10 cellular contexts compared by ENCODE assay signal in the genomic region with DNA sequence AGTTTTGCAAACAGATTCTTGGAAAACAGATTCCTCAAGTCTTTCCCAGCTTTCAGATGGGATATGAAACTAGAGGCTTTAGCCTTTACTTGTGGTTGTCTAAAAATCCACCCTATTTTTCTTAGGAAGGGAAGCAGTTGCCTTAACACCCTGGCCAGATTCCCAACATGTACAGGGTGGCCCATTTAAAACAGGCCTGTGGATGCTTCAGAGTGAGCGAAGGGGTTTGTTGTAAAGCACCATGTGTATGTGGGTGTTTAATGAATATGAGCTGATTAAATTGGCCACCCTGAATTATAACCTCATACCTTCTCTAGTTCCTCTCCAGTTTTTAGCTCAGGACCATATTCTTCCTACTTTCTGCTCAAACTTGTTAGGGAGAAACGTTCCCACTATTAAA.
DNase-seq lines count a peak whose midpoint lies in the region; ATAC-seq, FAIRE-seq and TF ChIP-seq lines count a peak whose summit lies in the region.
"Had no signal": no experiment of that assay in that cellular context is flagged by ENCODE, and none has a peak within 500 bp of the region (broad histone marks: within the 10 kb centered on the region; RNA-seq: fewer than 3 reads in every experiment).

No MANE protein-coding gene starts in this region.

- no peak for TF ChIP-seq CTCF in hepatocyte (IDR thresholded peaks at IDR 0.05; ENCODE audit: poor library complexity)

- no peak overlapping the region for H3K4me3 Mint-ChIP-seq in activated naive CD8-positive, alpha-beta T cell treated with anti-CD3 and anti-CD28 coated beads, Interleukin-2, amount 50 U/mL, for 24 hours

- DNase-seq in activated naive CD8-positive, alpha-beta T cell treated with anti-CD3 and anti-CD28 coated beads, Interleukin-2, amount 50 U/mL, for 24 hours, result no peak
- no peak for DNase-seq in hepatocyte (ENCODE audit: low spot score)
- no peak for DNase-seq in sciatic nerve (ENCODE audit: low spot score)
- DNase-seq in RCC 7860 (ENCODE audit: low spot score), result no peak
- DNase-seq in GOT3 (lab: John Stamatoyannopoulos, UW), result no peak
- DNase-seq: activated CD4-positive, alpha-beta T cell treated with anti-CD3 and anti-CD28 coated beads for 1 hour had no signal

- intact Hi-C loops in sciatic nerve (cut with DNase I), result no loop called here

- H2AFZ ChIP-seq in hepatocyte, result no peak overlapping the region

- H3K9me2 ChIP-seq in hepatocyte (replicated peaks; ENCODE audit: insufficient read depth), result no peaks in the 10 kb centered on the region

- peak overlapping the region in 9 of 11 experiments; percentile 23 to 77 (median 59); a peak in 15 of 22 replicates for H3K9ac ChIP-seq in BLaER1 treated with 17β-estradiol and CSF1 and Interleukin-3, amounts not matched to agents 10 nM and 100 nM

- H3K4me1 Mint-ChIP-seq in activated naive CD8-positive, alpha-beta T cell treated with anti-CD3 and anti-CD28 coated beads, Interleukin-2, amount 50 U/mL, for 24 hours, result peaks cover 65% of the 10 kb centered on the region

- H4K20me1 ChIP-seq in BLaER1 treated with 17β-estradiol and CSF1 and Interleukin-3, amounts not matched to agents 10 nM and 100 nM, result no peaks in the 10 kb centered on the region
- H4K20me1 ChIP-seq in hepatocyte (ENCODE audit: insufficient read depth, poor library complexity, severe bottlenecking), result no peaks in the 10 kb centered on the region

- no peak for FAIRE-seq in RCC 7860 (lab: Jason Lieb, UNC)

- no peaks in the 10 kb centered on the region for H3K79me2 ChIP-seq in hepatocyte

- 71% methylated on average over 2 of the region's 2 CpGs for WGBS in hepatocyte (ENCODE audit: low lambda C conversion rate, missing lambda C conversion rate)

- H3K4me1 ChIP-seq in BLaER1 treated with 17β-estradiol and CSF1 and Interleukin-3, amounts not matched to agents 10 nM and 100 nM, result peaks cover 36 to 88% (median 52%) of the 10 kb centered on the region in 10 experiments
- H3K4me1 ChIP-seq in hepatocyte (ENCODE audit: insufficient read depth), result peaks cover 6% of the 10 kb centered on the region

- H3K4me3 ChIP-seq in BLaER1 treated with 17β-estradiol and CSF1 and Interleukin-3, amounts not matched to agents 10 nM and 100 nM, result no peak overlapping the region
- no peak overlapping the region for H3K4me3 ChIP-seq in hepatocyte

- H3K36me3 Mint-ChIP-seq in activated naive CD8-positive, alpha-beta T cell treated with anti-CD3 and anti-CD28 coated beads, Interleukin-2, amount 50 U/mL, for 24 hours (ENCODE audit: low read depth), result no peaks in the 10 kb centered on the region

- H3K27me3 ChIP-seq in BLaER1 treated with 17β-estradiol and CSF1 and Interleukin-3, amounts not matched to agents 10 nM and 100 nM, result no peaks in the 10 kb centered on the region
- H3K27me3 ChIP-seq in hepatocyte, result no peaks in the 10 kb centered on the region

- peak overlapping the region; percentile 47 for H3K27ac Mint-ChIP-seq in activated naive CD8-positive, alpha-beta T cell treated with anti-CD3 and anti-CD28 coated beads, Interleukin-2, amount 50 U/mL, for 24 hours

- H3K27ac ChIP-seq in BLaER1 treated with 17β-estradiol and CSF1 and Interleukin-3, amounts not matched to agents 10 nM and 100 nM, result peak overlapping the region; percentile 57 to 93 (median 75)
- H3K27ac ChIP-seq in hepatocyte, result peak overlapping the region; percentile 79
- H3K27ac ChIP-seq: RWPE1 had no signal

- no peaks in the 10 kb centered on the region for H3K9me3 Mint-ChIP-seq in activated naive CD8-positive, alpha-beta T cell treated with anti-CD3 and anti-CD28 coated beads, Interleukin-2, amount 50 U/mL, for 24 hours

- peaks cover 6 to 18% (median 13%) of the 10 kb centered on the region in 11 experiments; a peak in 16 of 22 replicates for H3K9me3 ChIP-seq in BLaER1 treated with 17β-estradiol and CSF1 and Interleukin-3, amounts not matched to agents 10 nM and 100 nM (replicated peaks in 1 of 11)
- no peaks in the 10 kb centered on the region for H3K9me3 ChIP-seq in hepatocyte (ENCODE audit: low read depth)

- no peaks in the 10 kb centered on the region for H3K36me3 ChIP-seq in BLaER1 treated with 17β-estradiol and CSF1 and Interleukin-3, amounts not matched to agents 10 nM and 100 nM
- H3K36me3 ChIP-seq in hepatocyte (replicated peaks; ENCODE audit: insufficient read depth, low read depth), result no peaks in the 10 kb centered on the region

- no peak for ATAC-seq in activated naive CD8-positive, alpha-beta T cell treated with anti-CD3 and anti-CD28 coated beads, Interleukin-2, amount 50 U/mL, for 24 hours
- ATAC-seq in sciatic nerve, result peak; percentile 35
- no peak for ATAC-seq in HG03025 (IDR thresholded peaks at IDR 0.05; ENCODE audit: low FRiP score, unreplicated experiment)
- no peak for ATAC-seq in GM19455 (IDR thresholded peaks at IDR 0.05; ENCODE audit: unreplicated experiment)

- H3K27me3 Mint-ChIP-seq in activated naive CD8-positive, alpha-beta T cell treated with anti-CD3 and anti-CD28 coated beads, Interleukin-2, amount 50 U/mL, for 24 hours, result no peaks in the 10 kb centered on the region

- H3K4me2 ChIP-seq in BLaER1 treated with 17β-estradiol and CSF1 and Interleukin-3, amounts not matched to agents 10 nM and 100 nM, result peak overlapping the region; percentile 47 to 90 (median 61)
- no peak overlapping the region for H3K4me2 ChIP-seq in hepatocyte
